ENCODE assay signal across 19 cellular contexts in the genomic region with DNA sequence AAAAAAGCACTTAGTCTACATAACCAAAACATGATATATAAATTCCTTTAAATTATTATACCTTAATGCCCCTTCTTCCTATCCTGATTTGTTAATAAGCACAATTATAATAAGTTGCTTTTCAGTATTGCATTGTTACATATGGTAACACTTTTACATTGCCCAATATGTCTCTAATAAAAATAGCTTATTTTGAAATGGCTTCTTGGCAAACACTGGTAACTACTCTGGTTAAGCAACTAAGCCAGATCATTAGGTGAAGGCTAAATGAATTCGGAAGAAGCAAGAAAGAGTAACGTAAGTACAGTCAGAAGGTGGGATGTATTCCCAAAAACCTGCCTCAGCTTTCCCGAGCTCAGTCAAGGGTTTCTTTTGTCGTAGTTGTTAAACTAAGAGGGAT.
"Had no signal": no experiment of that assay in that cellular context is flagged by ENCODE, and none has a peak within 500 bp of the region (broad histone marks: within the 10 kb centered on the region; RNA-seq: fewer than 3 reads in every experiment).

No MANE protein-coding gene starts in this region.

- H3K27me3 Mint-ChIP-seq: activated CD4-positive, alpha-beta memory T cell treated with anti-CD3 and anti-CD28 coated beads, Interleukin-2, amount 10 ng/mL, durations not matched to agents 7 days and 5 days; activated CD8-positive, alpha-beta memory T cell treated with anti-CD3 and anti-CD28 coated beads, Interleukin-2, amount 10 ng/mL, durations not matched to agents 7 days and 5 days; natural killer cell treated with Interleukin-12 subunit alpha and Interleukin-12 subunit beta and Interleukin-15 and Interleukin-18, amount 100 ng/mL, for 72 hours; stimulated activated naive CD8-positive, alpha-beta T cell treated with anti-CD3 and anti-CD28 coated beads, Interleukin-15, amount 100 ng/mL, for 72 hours; T-cell had no signal

- H3K36me3 ChIP-seq: breast epithelium, neutrophil, pancreas had no signal

- H3K36me3 Mint-ChIP-seq: mesothelial cell of epicardium had no signal

- H3K9me3 ChIP-seq: breast epithelium, neutrophil, pancreas, testis, upper lobe of left lung had no signal

- H3K4me1 ChIP-seq: breast epithelium, pancreas, testis, upper lobe of left lung had no signal

- H3K27me3 ChIP-seq: breast epithelium, neutrophil, pancreas, testis, upper lobe of left lung had no signal

- H3K27ac ChIP-seq: coronary artery, neutrophil, pancreas, testis, upper lobe of left lung had no signal

- H3K4me1 Mint-ChIP-seq: activated CD4-positive, alpha-beta memory T cell treated with anti-CD3 and anti-CD28 coated beads, Interleukin-2, amount 10 ng/mL, durations not matched to agents 7 days and 5 days; activated CD8-positive, alpha-beta memory T cell treated with anti-CD3 and anti-CD28 coated beads, Interleukin-2, amount 10 ng/mL, durations not matched to agents 7 days and 5 days had no signal

- H3K4me3 Mint-ChIP-seq: activated CD4-positive, alpha-beta memory T cell treated with anti-CD3 and anti-CD28 coated beads, Interleukin-2, amount 10 ng/mL, durations not matched to agents 7 days and 5 days; activated CD8-positive, alpha-beta memory T cell treated with anti-CD3 and anti-CD28 coated beads, Interleukin-2, amount 10 ng/mL, durations not matched to agents 7 days and 5 days; mesothelial cell of epicardium; natural killer cell treated with Interleukin-12 subunit alpha and Interleukin-12 subunit beta and Interleukin-15 and Interleukin-18, amount 100 ng/mL, for 72 hours; T-cell had no signal

- H3K9me3 Mint-ChIP-seq: activated CD4-positive, alpha-beta memory T cell treated with anti-CD3 and anti-CD28 coated beads, Interleukin-2, amount 10 ng/mL, durations not matched to agents 7 days and 5 days; mesothelial cell of epicardium; natural killer cell treated with Interleukin-12 subunit alpha and Interleukin-12 subunit beta and Interleukin-15 and Interleukin-18, amount 100 ng/mL, for 72 hours; stimulated activated naive CD8-positive, alpha-beta T cell treated with anti-CD3 and anti-CD28 coated beads, Interleukin-15, amount 100 ng/mL, for 72 hours; T-cell had no signal

- ATAC-seq: activated CD8-positive, alpha-beta memory T cell treated with anti-CD3 and anti-CD28 coated beads, Interleukin-2, amount 10 ng/mL, durations not matched to agents 7 days and 5 days; esophagus mucosa; natural killer cell treated with Interleukin-12 subunit alpha and Interleukin-12 subunit beta and Interleukin-15 and Interleukin-18, amount 100 ng/mL, for 72 hours; pancreas; T-cell had no signal

- H3K4me3 ChIP-seq: breast epithelium, coronary artery, lung, pancreas, testis, upper lobe of left lung had no signal

- H3K27ac Mint-ChIP-seq: activated CD4-positive, alpha-beta memory T cell treated with anti-CD3 and anti-CD28 coated beads, Interleukin-2, amount 10 ng/mL, durations not matched to agents 7 days and 5 days; activated CD8-positive, alpha-beta memory T cell treated with anti-CD3 and anti-CD28 coated beads, Interleukin-2, amount 10 ng/mL, durations not matched to agents 7 days and 5 days; mesothelial cell of epicardium had no signal

- DNase-seq: activated CD4-positive, alpha-beta memory T cell treated with anti-CD3 and anti-CD28 coated beads, Interleukin-2, amount 10 ng/mL, durations not matched to agents 7 days and 5 days; activated CD4-positive, alpha-beta T cell treated with anti-CD3 and anti-CD28 coated beads for 48 hours; activated CD4-positive, CD25-positive, alpha-beta regulatory T cell; activated CD8-positive, alpha-beta memory T cell treated with anti-CD3 and anti-CD28 coated beads, Interleukin-2, amount 10 ng/mL, durations not matched to agents 7 days and 5 days; aorta; head of caudate nucleus; pancreas; stimulated activated naive CD8-positive, alpha-beta T cell treated with anti-CD3 and anti-CD28 coated beads, Interleukin-15, amount 100 ng/mL, for 72 hours; T-cell; T-helper 9 cell; testis had no signal
